Comparison of ENCODE assay signal across 14 cellular contexts in the genomic region with DNA sequence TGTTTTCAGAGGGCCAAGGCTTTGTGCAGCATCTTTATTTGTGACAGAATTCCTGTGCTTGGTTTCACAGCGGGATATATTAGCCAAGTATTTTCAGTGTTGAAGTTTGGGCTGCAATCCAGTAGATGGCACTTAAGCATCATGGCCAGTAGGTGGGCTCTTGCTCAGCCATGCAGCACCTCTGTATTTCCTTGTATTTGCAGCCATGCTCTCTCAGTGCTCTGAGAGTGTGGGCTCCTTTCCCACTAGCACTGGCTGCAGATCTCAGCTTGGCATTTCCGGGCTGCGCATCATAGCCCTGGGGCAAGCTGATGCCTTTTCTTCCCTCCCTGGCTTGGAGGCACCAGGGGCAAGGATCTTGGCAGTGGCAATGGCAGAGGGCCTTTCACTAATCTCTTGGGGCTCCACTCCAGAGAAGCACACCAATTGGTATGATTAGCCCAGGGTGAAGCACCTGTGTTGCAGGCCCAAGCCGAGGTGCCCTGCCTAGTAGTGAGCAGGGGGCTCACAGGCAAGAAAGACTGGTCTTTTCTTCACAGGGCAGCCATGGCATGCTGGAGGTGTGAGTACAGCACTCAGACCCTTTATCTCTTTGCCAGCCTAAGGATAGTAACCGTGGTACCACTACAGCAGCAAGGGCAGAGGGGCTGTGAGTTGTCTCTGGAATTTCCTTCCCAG. TPM values are rescaled to one million over a fixed set of nuclear protein-coding genes. Genes with fewer than 3 reads are reported as not detected.
DNase-seq lines count a peak whose midpoint lies in the region; ATAC-seq and TF ChIP-seq lines count a peak whose summit lies in the region.
"Had no signal": no experiment of that assay in that cellular context is flagged by ENCODE, and none has a peak within 500 bp of the region (broad histone marks: within the 10 kb centered on the region; RNA-seq: fewer than 3 reads in every experiment).

No MANE protein-coding gene starts in this region.

- H3K4me1 Mint-ChIP-seq in progenitor cell of endocrine pancreas (ENCODE audit: low read depth) = no peaks in the 10 kb centered on the region
- H3K4me1 Mint-ChIP-seq: stimulated activated naive CD8-positive, alpha-beta T cell treated with anti-CD3 and anti-CD28 coated beads, Interleukin-15, amount 100 ng/mL, for 72 hours had no signal

- H3K4me3 Mint-ChIP-seq in progenitor cell of endocrine pancreas (ENCODE audit: low read depth) = no peak overlapping the region
- H3K4me3 Mint-ChIP-seq: stimulated activated naive CD8-positive, alpha-beta T cell treated with anti-CD3 and anti-CD28 coated beads, Interleukin-15, amount 100 ng/mL, for 72 hours; T-helper 2 cell treated with Interferon-gamma antibody and Interleukin-4, amounts not matched to agents 5 μg/mL and 100 μg/mL, for 36 hours had no signal

- intact Hi-C loops in left cardiac atrium (cut with DNase I) = no loop called here

- peaks cover 5% of the 10 kb centered on the region for H3K4me1 ChIP-seq in Loucy (ENCODE audit: insufficient read depth, low read length, poor library complexity, severe bottlenecking)

- DNase-seq in WERI-Rb-1 (no peak), progenitor cell of endocrine pancreas (ENCODE audit: low spot score, unreplicated experiment) (no peak), NCI-H1092 (lab: John Stamatoyannopoulos, UW) (no peak), left cardiac atrium (no peak)
- DNase-seq in activated effector memory CD4-positive, alpha-beta T cell treated with Interleukin-2 at 50 U/mL for 16 hours = no peak
- DNase-seq: NCI-H1417; stimulated activated naive CD8-positive, alpha-beta T cell treated with anti-CD3 and anti-CD28 coated beads, Interleukin-15, amount 100 ng/mL, for 72 hours had no signal

- no peaks in the 10 kb centered on the region for H4K20me1 ChIP-seq in Loucy (ENCODE audit: insufficient read depth, low read length, poor library complexity, severe bottlenecking)

- no peaks in the 10 kb centered on the region for H3K9me3 ChIP-seq in Loucy (ENCODE audit: insufficient read depth, low read depth, low read length)
- H3K9me3 ChIP-seq in WERI-Rb-1 (ENCODE audit: severe bottlenecking) = no peaks in the 10 kb centered on the region

- no peak overlapping the region for H3K4me2 ChIP-seq in Loucy (ENCODE audit: low read depth, low read length, poor library complexity, severe bottlenecking)

- no peaks in the 10 kb centered on the region for H3K9me2 ChIP-seq in Loucy (replicated peaks; ENCODE audit: low read depth, low read length)

- H3K27me3 ChIP-seq in Loucy (ENCODE audit: insufficient read depth, low read length, poor library complexity, severe bottlenecking) (no peaks in the 10 kb centered on the region), WERI-Rb-1 (ENCODE audit: insufficient read depth, low read depth, severe bottlenecking) (no peaks in the 10 kb centered on the region)

- peak overlapping the region; percentile 89 for H2AFZ ChIP-seq in Loucy (ENCODE audit: low read length)

- H3K79me2 ChIP-seq in Loucy (ENCODE audit: insufficient read depth, low read length) = no peaks in the 10 kb centered on the region

- ATAC-seq in GM19438 (IDR thresholded peaks at IDR 0.05; ENCODE audit: low read depth, unreplicated experiment) = peak; percentile 57
- ATAC-seq in left cardiac atrium = no peak
- ATAC-seq in HG02642 (IDR thresholded peaks at IDR 0.05; ENCODE audit: poor library complexity, unreplicated experiment) = no peak

- TF ChIP-seq CTCF in Loucy (conservative IDR thresholded peaks at IDR 0.05; ENCODE audit: low read length) (peak; percentile 59), WERI-Rb-1 (IDR thresholded peaks at IDR 0.05; ENCODE audit: low read depth, low read length) (peak; percentile 58), progenitor cell of endocrine pancreas (IDR thresholded peaks at IDR 0.05; ENCODE audit: unreplicated experiment) (peak; percentile 21)

- no peak overlapping the region for H3K27ac Mint-ChIP-seq in progenitor cell of endocrine pancreas
- H3K27ac Mint-ChIP-seq: activated T-helper 2 cell treated with anti-CD3 and anti-CD28 coated beads, Interferon-gamma antibody, Interleukin-2, Interleukin-4, amounts not matched to agents 10 μg/mL and 5 μg/mL and 100 μg/mL, durations not matched to agents 14 hours and 24 hours and 36 hours; stimulated activated naive CD8-positive, alpha-beta T cell treated with anti-CD3 and anti-CD28 coated beads, Interleukin-15, amount 100 ng/mL, for 72 hours; T-helper 2 cell treated with Interferon-gamma antibody and Interleukin-4, amounts not matched to agents 5 μg/mL and 100 μg/mL, for 36 hours had no signal

- no peaks in the 10 kb centered on the region for H3F3A ChIP-seq in Loucy (ENCODE audit: low read depth)

- no peaks in the 10 kb centered on the region for H3K27me3 Mint-ChIP-seq in progenitor cell of endocrine pancreas
- H3K27me3 Mint-ChIP-seq: stimulated activated naive CD8-positive, alpha-beta T cell treated with anti-CD3 and anti-CD28 coated beads, Interleukin-15, amount 100 ng/mL, for 72 hours had no signal

- H3K36me3 ChIP-seq in Loucy (ENCODE audit: insufficient read depth, low read length) = no peaks in the 10 kb centered on the region
- H3K36me3 ChIP-seq in WERI-Rb-1 = no peaks in the 10 kb centered on the region

- no peak overlapping the region for H3K27ac ChIP-seq in WERI-Rb-1
- H3K27ac ChIP-seq: skin epidermis had no signal

- H3K4me3 ChIP-seq in Loucy (ENCODE audit: low read length, poor library complexity, severe bottlenecking) = no peak overlapping the region
- H3K4me3 ChIP-seq in WERI-Rb-1 (ENCODE audit: low read depth, low read length) = no peak overlapping the region
- H3K4me3 ChIP-seq: lung, skin epidermis had no signal

- H3K36me3 Mint-ChIP-seq in progenitor cell of endocrine pancreas (ENCODE audit: insufficient read depth) = peaks cover 4% of the 10 kb centered on the region

- H3K9ac ChIP-seq in Loucy (ENCODE audit: low read depth, low read length, poor library complexity, severe bottlenecking) = no peak overlapping the region

- peaks cover 27% of the 10 kb centered on the region for H3K9me3 Mint-ChIP-seq in progenitor cell of endocrine pancreas (ENCODE audit: low read depth)
- H3K9me3 Mint-ChIP-seq: activated T-helper 2 cell treated with anti-CD3 and anti-CD28 coated beads, Interferon-gamma antibody, Interleukin-2, Interleukin-4, amounts not matched to agents 10 μg/mL and 5 μg/mL and 100 μg/mL, durations not matched to agents 14 hours and 24 hours and 36 hours; T-helper 2 cell treated with Interferon-gamma antibody and Interleukin-4, amounts not matched to agents 5 μg/mL and 100 μg/mL, for 36 hours had no signal

RNA-seq across cellular contexts. Expression of gene SLCO6A1, which starts 48.3 kb away (rescaled TPM):
- total RNA-seq in progenitor cell of endocrine pancreas (2.0 and 4.9 TPM in 2 replicates), left cardiac atrium (not detected)
- total RNA-seq: activated T-helper 2 cell treated with anti-CD3 and anti-CD28 coated beads, Interferon-gamma antibody, Interleukin-2, Interleukin-4, amounts not matched to agents 10 μg/mL and 5 μg/mL and 100 μg/mL, durations not matched to agents 14 hours and 24 hours and 36 hours; lung had no signal
